1 cellular context compared by ENCODE assay signal in genomic region chr7:140165422-140165821, GRCh38.
TF ChIP-seq lines count a peak whose summit lies in the region.

No MANE protein-coding gene starts in this region.

TF ChIP-seq in HEK293, 187 proteins besides CTCF, POLR2A, EP300 and RAD21 (continued from another document and continues in another):
- TF ChIP-seq ZBTB11 (tag by site-specific recombination; conservative IDR thresholded peaks at IDR 0.05; ENCODE audit: low read depth) (no peak), ZBTB48 (tag by site-specific recombination; IDR thresholded peaks at IDR 0.05) (no peak), ZNF600 (tag by site-specific recombination; IDR thresholded peaks at IDR 0.05) (no peak), SETDB1 (IDR thresholded peaks at IDR 0.05; ENCODE audit: insufficient read length, low read length) (no peak), ZNF324 (tag by site-specific recombination; IDR thresholded peaks at IDR 0.05) (0 out of 2 replicates have a peak, but pooled peaks have one; percentile 49), ZNF473 (tag by site-specific recombination; IDR thresholded peaks at IDR 0.05) (no peak), PATZ1 (tag by site-specific recombination; IDR thresholded peaks at IDR 0.05) (0 out of 2 replicates have a peak, but pooled peaks have one; percentile 16), ZIC2 (tag by site-specific recombination; IDR thresholded peaks at IDR 0.05) (peak; percentile 46), HIC1 (tag by site-specific recombination; IDR thresholded peaks at IDR 0.05) (no peak), ZNF580 (tag by site-specific recombination; IDR thresholded peaks at IDR 0.05) (0 out of 2 replicates have a peak, but pooled peaks have one; percentile 64), ZBTB21 (tag by site-specific recombination; IDR thresholded peaks at IDR 0.05) (0 out of 2 replicates have a peak, but pooled peaks have one; percentile 31), ZNF513 (tag by site-specific recombination; IDR thresholded peaks at IDR 0.05) (peak; percentile 48), OSR2 (tag by site-specific recombination; IDR thresholded peaks at IDR 0.05) (peak; percentile 37; the same call in 1 of the 2 replicates), SCRT1 (tag by site-specific recombination; IDR thresholded peaks at IDR 0.05; ENCODE audit: borderline replicate concordance) (peak; percentile 22; the same call in 1 of the 2 replicates), ZNF488 (tag by site-specific recombination; IDR thresholded peaks at IDR 0.05) (peak; percentile 66; the same call in 1 of the 2 replicates), PRDM4 (tag by site-specific recombination; IDR thresholded peaks at IDR 0.05) (peak; percentile 82), PRDM10 (tag by site-specific recombination; IDR thresholded peaks at IDR 0.05) (peak; percentile 35; the same call in 1 of the 2 replicates), FEZF1 (tag by site-specific recombination; IDR thresholded peaks at IDR 0.05) (peak; percentile 61), ZNF76 (tag by site-specific recombination; IDR thresholded peaks at IDR 0.05; ENCODE audit: borderline replicate concordance, low read depth) (peak; percentile 50; the same call in 1 of the 2 replicates), ZSCAN30 (tag by site-specific recombination; IDR thresholded peaks at IDR 0.05) (peak; percentile 63; the same call in 1 of the 2 replicates), ZBTB8A (tag by site-specific recombination; IDR thresholded peaks at IDR 0.05) (0 out of 2 replicates have a peak, but pooled peaks have one; percentile 14), ZFHX2 (tag by site-specific recombination; conservative IDR thresholded peaks at IDR 0.05) (peak; percentile 72), ZNF366 (tag by site-specific recombination; conservative IDR thresholded peaks at IDR 0.05) (peak; percentile 26; the same call in 1 of the 2 replicates), ZNF660 (tag by site-specific recombination; IDR thresholded peaks at IDR 0.05) (peak; percentile 98), ZNF777 (tag by site-specific recombination; IDR thresholded peaks at IDR 0.05; ENCODE audit: borderline replicate concordance) (no peak), ZNF121 (tag by site-specific recombination; IDR thresholded peaks at IDR 0.05) (no peak), ZBTB6 (tag by site-specific recombination; IDR thresholded peaks at IDR 0.05) (0 out of 2 replicates have a peak, but pooled peaks have one; percentile 25), ZNF335 (tag by site-specific recombination; conservative IDR thresholded peaks at IDR 0.05) (peak; percentile 44; the same call in 1 of the 2 replicates), ZNF555 (tag by site-specific recombination; conservative IDR thresholded peaks at IDR 0.05) (no peak), BCL11A (tag by site-specific recombination; IDR thresholded peaks at IDR 0.05; ENCODE audit: low read depth) (no peak), ATF2 (tag by site-specific recombination; IDR thresholded peaks at IDR 0.05; ENCODE audit: low read depth) (peak; percentile 69; the same call in 1 of the 2 replicates), ZBTB17 (tag by site-specific recombination; IDR thresholded peaks at IDR 0.05) (0 out of 2 replicates have a peak, but pooled peaks have one; percentile 45), ZNF561 (tag by site-specific recombination; IDR thresholded peaks at IDR 0.05; ENCODE audit: borderline replicate concordance) (no peak), ZNF558 (tag by site-specific recombination; IDR thresholded peaks at IDR 0.05) (no peak)
